ENCODE assay signal across 11 cellular contexts in genomic region chr3:71785594-71786472, GRCh38. TPM values are rescaled to one million over a fixed set of nuclear protein-coding genes. Genes with fewer than 3 reads are reported as not detected.
DNase-seq lines count a peak whose midpoint lies in the region; ATAC-seq and TF ChIP-seq lines count a peak whose summit lies in the region.
"Had no signal": no experiment of that assay in that cellular context is flagged by ENCODE, and none has a peak within 500 bp of the region (broad histone marks: within the 10 kb centered on the region; RNA-seq: fewer than 3 reads in every experiment).

No MANE protein-coding gene starts in this region.

- no peak overlapping the region for H3K27ac Mint-ChIP-seq in Calu3 (ENCODE audit: unreplicated experiment)
- H3K27ac Mint-ChIP-seq in progenitor cell of endocrine pancreas = peak overlapping the region; percentile 79

- no peak for DNase-seq in Calu3
- peak; percentile 16 for DNase-seq in NCI-H69 (lab: John Stamatoyannopoulos, UW)
- DNase-seq in esophagus muscularis mucosa (ENCODE audit: extremely low spot score) = peak; percentile 62
- DNase-seq in progenitor cell of endocrine pancreas (ENCODE audit: low spot score, unreplicated experiment) = no peak
- no peak for DNase-seq in NCI-H526 treated with DMSO at 0.1 percent for 48 hours (lab: John Stamatoyannopoulos, UW)
- no peak for DNase-seq in mammary epithelial cell
- DNase-seq: central memory CD4-positive, alpha-beta T cell had no signal

- intact Hi-C loops in Calu3 (cut with micrococcal nuclease; ENCODE audit: unreplicated experiment) (no loop called here), esophagus muscularis mucosa (cut with DNase I) (no loop called here), mammary epithelial cell (cut with micrococcal nuclease) (no loop called here)

- CTCF ChIA-PET in Calu3 (lab: Charles Lee) (no interaction called here), mammary epithelial cell (lab: Charles Lee; ENCODE audit: low non-redundant PET) (no interaction called here)

- no peak overlapping the region for H3K9ac ChIP-seq in mammary epithelial cell (ENCODE audit: insufficient read depth, low read length)
- H3K9ac ChIP-seq: KMS-11 had no signal

- TF ChIP-seq EP300 in esophagus muscularis mucosa (IDR thresholded peaks at IDR 0.05) = no peak

- in situ Hi-C loops in mammary epithelial cell (cut with MboI; ENCODE audit: low sequenced_read_pairs in 2 of 2) = no loop called here

- no peak overlapping the region for H3K4me2 ChIP-seq in mammary epithelial cell (ENCODE audit: insufficient read depth, low read depth, low read length)
- H3K4me2 ChIP-seq: KMS-11 had no signal

- no peaks in the 10 kb centered on the region for H3K9me3 ChIP-seq in esophagus muscularis mucosa
- no peaks in the 10 kb centered on the region for H3K9me3 ChIP-seq in mammary epithelial cell (replicated peaks; ENCODE audit: insufficient read depth, low read length)

- TF ChIP-seq POLR2A in esophagus muscularis mucosa (IDR thresholded peaks at IDR 0.05; ENCODE audit: low read depth) = no peak

- H3K27ac ChIP-seq in esophagus muscularis mucosa (replicated peaks in 1 of 4) (no peak overlapping the region), mammary epithelial cell (ENCODE audit: insufficient read depth, low read depth, low read length) (no peak overlapping the region)
- H3K27ac ChIP-seq: KMS-11, VCaP had no signal

- 37% methylated on average over 29 of the region's 29 CpGs for WGBS in esophagus muscularis mucosa
- 85% methylated on average over 14 of the region's 29 CpGs for WGBS in mammary epithelial cell (ENCODE audit: low coverage, missing lambda C conversion rate)

- no peaks in the 10 kb centered on the region for H3K36me3 ChIP-seq in esophagus muscularis mucosa
- no peaks in the 10 kb centered on the region for H3K36me3 ChIP-seq in mammary epithelial cell (ENCODE audit: insufficient read depth, low read length)

- H3K4me3 ChIP-seq in esophagus muscularis mucosa = peak overlapping the region; percentile 44 to 58 (median 47)
- H3K4me3 ChIP-seq in mammary epithelial cell (replicated peaks in 1 of 3; ENCODE audit: insufficient read depth in 1 of 3, low read depth in 2 of 3, low read length in 3 of 3) = no peak overlapping the region

- H3K27me3 Mint-ChIP-seq in Calu3 (ENCODE audit: unreplicated experiment) (peaks cover 42% of the 10 kb centered on the region), progenitor cell of endocrine pancreas (peaks cover 85% of the 10 kb centered on the region)

- H2AFZ ChIP-seq in mammary epithelial cell (ENCODE audit: low read depth, low read length) = no peak overlapping the region

- no peaks in the 10 kb centered on the region for H3K79me2 ChIP-seq in mammary epithelial cell (ENCODE audit: insufficient read depth, low read length)

- TF ChIP-seq CTCF in Calu3 (IDR thresholded peaks at IDR 0.05; ENCODE audit: unreplicated experiment) (no peak), esophagus muscularis mucosa (IDR thresholded peaks at IDR 0.05) (no peak), progenitor cell of endocrine pancreas (IDR thresholded peaks at IDR 0.05; ENCODE audit: unreplicated experiment) (no peak), mammary epithelial cell (conservative IDR thresholded peaks at IDR 0.05 in 1 of 2, IDR thresholded peaks at IDR 0.05 in 1 of 2; ENCODE audit: extremely low read depth in 1 of 2, insufficient read depth in 1 of 2, low read depth in 1 of 2, low read length in 2 of 2) (no peak)

- H3K36me3 Mint-ChIP-seq in Calu3 (ENCODE audit: insufficient read depth, unreplicated experiment) = peaks cover 5% of the 10 kb centered on the region
- no peaks in the 10 kb centered on the region for H3K36me3 Mint-ChIP-seq in progenitor cell of endocrine pancreas (ENCODE audit: insufficient read depth)

- H3K4me3 Mint-ChIP-seq in Calu3 (ENCODE audit: low read depth, unreplicated experiment) (peak overlapping the region; percentile 55), progenitor cell of endocrine pancreas (ENCODE audit: low read depth) (peak overlapping the region; percentile 64)

- H3K4me1 Mint-ChIP-seq in Calu3 (ENCODE audit: low read depth, unreplicated experiment) (peaks cover 8% of the 10 kb centered on the region), progenitor cell of endocrine pancreas (ENCODE audit: low read depth) (peaks cover 4% of the 10 kb centered on the region)

- H4K20me1 ChIP-seq in mammary epithelial cell (ENCODE audit: insufficient read depth, low read length) = no peaks in the 10 kb centered on the region

- BruUV-seq in Calu3 (replicated peaks; lab: Mats Ljungman, UMichigan) (no TSS peak), mammary epithelial cell (replicated peaks; lab: Mats Ljungman, UMichigan) (no TSS peak)

- ATAC-seq in GM18861 (IDR thresholded peaks at IDR 0.05; ENCODE audit: unreplicated experiment) = no peak

- H3K27me3 ChIP-seq in esophagus muscularis mucosa = peaks cover 0 to 54% (median 46%) of the 10 kb centered on the region in 4 donors
- peaks cover 29% of the 10 kb centered on the region for H3K27me3 ChIP-seq in mammary epithelial cell (ENCODE audit: insufficient read depth, low read length)

- H3K9me3 Mint-ChIP-seq in Calu3 (ENCODE audit: low read depth, unreplicated experiment) (no peaks in the 10 kb centered on the region), progenitor cell of endocrine pancreas (ENCODE audit: low read depth) (no peaks in the 10 kb centered on the region)

- H3K4me1 ChIP-seq in esophagus muscularis mucosa (peaks cover 8 to 23% (median 18%) of the 10 kb centered on the region in 4 donors), mammary epithelial cell (ENCODE audit: insufficient read depth, low read length) (no peaks in the 10 kb centered on the region)

- dilution Hi-C loops in mammary epithelial cell (cut with HindIII; ENCODE audit: low sequenced_read_pairs) = no loop called here

RNA-seq across cellular contexts. Expression of gene PROK2, which starts 0.9 kb away (rescaled TPM):
- not detected in 2 replicates for total RNA-seq in Calu3 (2022)
- 1 to 10 TPM in 1 of 4 donors, under 1 TPM in 2, not detected in 1; 0.29 to 2.0 (median 0.71) TPM for total RNA-seq in esophagus muscularis mucosa
- total RNA-seq in progenitor cell of endocrine pancreas = not detected in 2 replicates
- total RNA-seq in mammary epithelial cell = not detected
- not detected for polyA plus RNA-seq in mammary epithelial cell
- polyA minus RNA-seq in mammary epithelial cell = not detected
- total RNA-seq: renal cortical epithelial cell had no signal

RNA-seq across cellular contexts. Expression of gene GPR27, which starts 32.2 kb away (rescaled TPM):
- total RNA-seq in Calu3 (2022) (0.71 and 1.0 TPM in 2 replicates), esophagus muscularis mucosa (1 to 10 TPM; 2.2 to 4.3 (median 2.5) TPM), progenitor cell of endocrine pancreas (6.1 and 6.7 TPM in 2 replicates), mammary epithelial cell (1 to 10 TPM in 1 of 2 donors, under 1 TPM in 1; 0.56 to 7.7 TPM)
- 0.14 TPM for polyA plus RNA-seq in mammary epithelial cell
- not detected for polyA minus RNA-seq in mammary epithelial cell

Comparison
In these comparisons a context has a peak if more than half of its experiments do, and no peak if none do; other contexts are left out.
1. DNase-seq: peak in NCI-H69 (single experiment) and esophagus muscularis mucosa (single experiment); none in Calu3 (single experiment), progenitor cell of endocrine pancreas (single experiment), NCI-H526 treated with DMSO at 0.1 percent for 48 hours (single experiment) and mammary epithelial cell (single experiment).
2. H3K4me3 ChIP-seq: peak in esophagus muscularis mucosa (4 of 4); none in mammary epithelial cell (0 of 3).